In the genomic region with DNA sequence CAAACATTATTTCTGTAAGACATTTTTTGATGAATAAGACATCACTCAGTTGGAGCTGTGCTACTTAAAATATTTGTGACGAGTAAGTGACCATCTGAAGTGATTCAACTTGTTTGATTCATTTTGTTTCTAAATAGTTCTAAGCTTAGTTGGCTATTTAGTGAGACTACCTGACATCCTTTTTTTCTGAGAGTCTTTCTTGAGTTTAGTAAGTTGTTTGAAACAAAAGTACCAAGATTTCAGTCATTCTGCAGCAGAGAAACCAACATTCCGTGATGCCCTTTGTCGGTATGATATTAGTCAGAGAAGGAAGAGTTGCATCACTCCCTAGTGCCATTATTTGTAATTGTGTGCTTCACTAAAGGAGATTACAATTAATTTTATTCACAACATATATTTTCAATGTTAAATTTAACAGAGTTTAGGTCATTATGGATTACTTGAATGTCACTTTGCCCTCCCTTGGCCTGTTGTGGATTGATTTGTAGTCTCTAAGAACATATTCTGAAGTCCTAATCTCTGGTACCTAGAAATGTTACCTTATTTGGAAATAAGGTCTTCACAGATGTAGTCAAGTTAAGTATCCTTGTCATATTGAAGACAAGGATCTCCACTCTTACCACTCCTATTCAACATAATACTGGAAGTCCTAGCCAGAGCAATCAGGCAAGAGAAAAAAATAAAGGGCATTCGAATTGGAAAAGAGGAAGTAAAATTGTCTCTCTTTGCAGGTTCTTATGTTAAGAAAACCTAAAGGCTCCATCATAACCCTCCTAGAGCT, we compare ENCODE assay signal across 10 cellular contexts.
DNase-seq lines count a peak whose midpoint lies in the region; ATAC-seq and TF ChIP-seq lines count a peak whose summit lies in the region.
"Had no signal": no experiment of that assay in that cellular context is flagged by ENCODE, and none has a peak within 500 bp of the region (broad histone marks: within the 10 kb centered on the region; RNA-seq: fewer than 3 reads in every experiment).

No MANE protein-coding gene starts in this region.

- no peaks in the 10 kb centered on the region for H3K36me3 Mint-ChIP-seq in CD14-positive monocyte

- H3K4me1 Mint-ChIP-seq in CD14-positive monocyte: no peaks in the 10 kb centered on the region
- H3K4me1 Mint-ChIP-seq: activated B cell treated with CpG ODN at 0.5 μM for 24 hours had no signal

- peak overlapping the region; percentile 100 for H3K27ac ChIP-seq in epithelial cell of prostate

- ATAC-seq in GM19023 (IDR thresholded peaks at IDR 0.05; ENCODE audit: unreplicated experiment) (peak; percentile 66), HG02759 (IDR thresholded peaks at IDR 0.05; ENCODE audit: unreplicated experiment) (no peak)

- peaks cover 0 to 10% (median 5%) of the 10 kb centered on the region in 7 donors for H3K9me3 Mint-ChIP-seq in CD14-positive monocyte
- H3K9me3 Mint-ChIP-seq: activated B cell treated with CpG ODN at 0.5 μM for 24 hours had no signal

- intact Hi-C loops in CD14-positive monocyte (cut with micrococcal nuclease): no loop called here

- no peaks in the 10 kb centered on the region for H3K27me3 Mint-ChIP-seq in CD14-positive monocyte (ENCODE audit: low read depth in 3 of 3)
- H3K27me3 Mint-ChIP-seq: activated B cell treated with CpG ODN at 0.5 μM for 24 hours had no signal

- H3K27ac Mint-ChIP-seq in CD14-positive monocyte: no peak overlapping the region
- H3K27ac Mint-ChIP-seq: activated B cell treated with CpG ODN at 0.5 μM for 24 hours had no signal

- TF ChIP-seq CTCF in CD14-positive monocyte (IDR thresholded peaks at IDR 0.05): no peak

- DNase-seq in AG08395 (ENCODE audit: low spot score) (peak; percentile 53), M059J (ENCODE audit: low read depth) (peak; percentile 90), epithelial cell of prostate (ENCODE audit: low read depth, low spot score) (peak; percentile 70), NCI-H1436 (lab: John Stamatoyannopoulos, UW) (no peak), CD14-positive monocyte (ENCODE audit: low spot score) (no peak), OCI-M2 (lab: John Stamatoyannopoulos, UW; ENCODE audit: unreplicated experiment) (no peak)
- DNase-seq: activated B cell treated with CpG ODN at 0.5 μM for 24 hours; stimulated activated naive CD4-positive, alpha-beta T cell treated with Interleukin-2 at 50 U/mL for 16 hours had no signal

- no peak overlapping the region for H3K4me3 Mint-ChIP-seq in CD14-positive monocyte
- H3K4me3 Mint-ChIP-seq: activated B cell treated with CpG ODN at 0.5 μM for 24 hours had no signal

Comparison
In these comparisons a context has a peak if more than half of its experiments do, and no peak if none do; other contexts are left out.
1. DNase-seq: peak in AG08395 (single experiment), M059J (single experiment) and epithelial cell of prostate (single experiment); none in NCI-H1436 (single experiment), CD14-positive monocyte (single experiment) and OCI-M2 (single experiment).